Comparison of ENCODE assay signal across 17 cellular contexts in the genomic region with DNA sequence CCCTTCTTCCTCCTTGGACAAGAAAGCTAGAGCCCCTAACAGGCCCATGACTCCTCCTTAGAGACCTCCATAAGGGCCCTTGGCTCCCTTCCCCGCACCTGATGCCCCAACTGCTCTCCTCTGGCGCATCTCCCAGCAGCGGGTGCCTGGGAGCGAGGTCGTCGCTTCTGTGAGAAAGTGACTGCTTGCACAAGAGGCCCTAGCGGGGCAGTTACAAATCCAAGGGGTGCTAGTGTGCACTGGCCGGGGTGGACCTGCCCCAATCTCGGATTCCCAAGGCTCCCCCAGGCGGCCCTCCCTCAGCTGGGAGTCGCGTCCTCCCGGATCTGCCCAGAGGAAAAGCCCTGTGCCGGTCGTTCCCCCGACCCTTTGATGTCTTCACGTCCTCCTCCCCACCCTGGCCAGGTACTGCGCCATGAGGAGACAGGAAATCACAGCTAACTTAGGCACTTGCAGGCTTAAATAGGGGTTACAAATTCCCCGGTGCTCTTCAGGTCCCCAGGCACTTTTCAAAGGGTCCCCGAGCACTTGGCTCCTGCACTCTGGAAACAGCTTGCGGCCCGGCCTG. TPM values are rescaled to one million over a fixed set of nuclear protein-coding genes. Genes with fewer than 3 reads are reported as not detected.
DNase-seq lines count a peak whose midpoint lies in the region; ATAC-seq lines count a peak whose summit lies in the region.
"Had no signal": no experiment of that assay in that cellular context is flagged by ENCODE, and none has a peak within 500 bp of the region (broad histone marks: within the 10 kb centered on the region; RNA-seq: fewer than 3 reads in every experiment).

No MANE protein-coding gene starts in this region.

- ATAC-seq in HG03135 (IDR thresholded peaks at IDR 0.05; ENCODE audit: unreplicated experiment) (no peak), HG02623 (IDR thresholded peaks at IDR 0.05; ENCODE audit: unreplicated experiment) (no peak)

- H3K4me3 ChIP-seq in H7 (ENCODE audit: insufficient read depth, low read depth, low read length) (peak overlapping the region; percentile 4; the same call in 1 of the 2 replicates), iPS-20b (ENCODE audit: low read length) (peak overlapping the region; percentile 29; the same call in 1 of the 2 replicates)
- H3K4me3 ChIP-seq: SJCRH30 had no signal

- H3K9ac ChIP-seq in ES-I3 (ENCODE audit: low read depth, low read length): peak overlapping the region; percentile 50; the same call in 1 of the 2 replicates
- H3K9ac ChIP-seq in iPS-20b (ENCODE audit: low read depth, low read length): no peak overlapping the region

- H3K27me3 ChIP-seq in H7 (ENCODE audit: control insufficient read depth, insufficient read depth, low read length) (peaks cover 99% of the 10 kb centered on the region), iPS-20b (ENCODE audit: insufficient read depth, low read length) (peaks cover 100% of the 10 kb centered on the region)
- H3K27me3 ChIP-seq: SJCRH30 had no signal

- H3K36me3 ChIP-seq in ES-I3 (ENCODE audit: insufficient read depth, low read length) (no peaks in the 10 kb centered on the region; the same call in 1 of the 2 replicates), H7 (replicated peaks; ENCODE audit: control insufficient read depth, insufficient read depth, low read length) (no peaks in the 10 kb centered on the region), iPS-20b (ENCODE audit: insufficient read depth, low read depth, low read length) (no peaks in the 10 kb centered on the region)
- H3K36me3 ChIP-seq: SJCRH30 had no signal

- peak; percentile 67 for DNase-seq in H7
- no peak for DNase-seq in DMS53 (lab: John Stamatoyannopoulos, UW)
- DNase-seq in NCI-H2196 treated with DMSO at 0.1 percent for 48 hours (lab: John Stamatoyannopoulos, UW; ENCODE audit: unreplicated experiment): no peak
- DNase-seq: CD8-positive, alpha-beta memory T cell; NCI-H1436; NCI-H2081; NCI-H226; NCI-H526; OCI-M1; SJCRH30 had no signal

- H3K4me1 ChIP-seq in ES-I3 (ENCODE audit: insufficient read depth, low read length) (no peaks in the 10 kb centered on the region), iPS-20b (ENCODE audit: insufficient read depth, low read length) (no peaks in the 10 kb centered on the region)
- H3K4me1 ChIP-seq: SJCRH30 had no signal

- no peaks in the 10 kb centered on the region for H3K9me3 ChIP-seq in ES-I3 (ENCODE audit: control insufficient read depth, insufficient read depth, low read length)
- H3K9me3 ChIP-seq in iPS-20b (ENCODE audit: insufficient read depth, low read depth, low read length): no peaks in the 10 kb centered on the region; the same call in 1 of the 2 replicates
- H3K9me3 ChIP-seq: SJCRH30 had no signal

- H3K27ac ChIP-seq in cingulate gyrus (ENCODE audit: low read depth, low read length) (peak overlapping the region; percentile 10), iPS-20b (ENCODE audit: low read length) (no peak overlapping the region)
- H3K27ac ChIP-seq: RWPE1, SJCRH30 had no signal

RNA-seq across cellular contexts. Expression of a gene that starts 2.8 kb away (rescaled TPM):
- not detected in 2 replicates for total RNA-seq in H7 (2014; rRNA removed; shearing (Covaris generic))
- total RNA-seq: B cell; CD8-positive, alpha-beta memory T cell; SJCRH30 had no signal

RNA-seq across cellular contexts. Expression of a gene that starts 59.6 kb away (rescaled TPM):
- total RNA-seq in H7 (2014; rRNA removed; shearing (Covaris generic)): 0.78 and 1.7 TPM in 2 replicates
- total RNA-seq: B cell; CD8-positive, alpha-beta memory T cell; SJCRH30 had no signal
